ENCODE assay signal across 17 cellular contexts in genomic region chr11:3220101-3220500, GRCh38. TPM values are rescaled to one million over a fixed set of nuclear protein-coding genes. Genes with fewer than 3 reads are reported as not detected.
DNase-seq lines count a peak whose midpoint lies in the region; ATAC-seq and TF ChIP-seq lines count a peak whose summit lies in the region.
"Had no signal": no experiment of that assay in that cellular context is flagged by ENCODE, and none has a peak within 500 bp of the region (broad histone marks: within the 10 kb centered on the region; RNA-seq: fewer than 3 reads in every experiment).

No MANE protein-coding gene starts in this region.

- H4K20me1 ChIP-seq in osteoblast (ENCODE audit: insufficient read depth, low read length) = no peaks in the 10 kb centered on the region

- H3K4me1 Mint-ChIP-seq in activated CD4-positive, alpha-beta memory T cell treated with anti-CD3 and anti-CD28 coated beads, Interleukin-2, amount 10 ng/mL, durations not matched to agents 7 days and 5 days = peaks cover 7% of the 10 kb centered on the region
- peaks cover 7% of the 10 kb centered on the region for H3K4me1 Mint-ChIP-seq in activated CD4-positive, alpha-beta memory T cell treated with anti-CD3 and anti-CD28 coated beads for 36 hours (ENCODE audit: low read depth)
- H3K4me1 Mint-ChIP-seq in endodermal cell = peaks cover 2% of the 10 kb centered on the region
- H3K4me1 Mint-ChIP-seq in activated naive CD4-positive, alpha-beta T cell treated with anti-CD3 and anti-CD28 coated beads for 36 hours (ENCODE audit: low read depth) = peaks cover 12% of the 10 kb centered on the region

- no peaks in the 10 kb centered on the region for H3K36me3 Mint-ChIP-seq in activated CD4-positive, alpha-beta memory T cell treated with anti-CD3 and anti-CD28 coated beads, Interleukin-2, amount 10 ng/mL, durations not matched to agents 7 days and 5 days (ENCODE audit: low read depth)
- no peaks in the 10 kb centered on the region for H3K36me3 Mint-ChIP-seq in activated CD4-positive, alpha-beta memory T cell treated with anti-CD3 and anti-CD28 coated beads for 36 hours
- H3K36me3 Mint-ChIP-seq in endodermal cell (ENCODE audit: low read depth) = no peaks in the 10 kb centered on the region
- no peaks in the 10 kb centered on the region for H3K36me3 Mint-ChIP-seq in activated naive CD4-positive, alpha-beta T cell treated with anti-CD3 and anti-CD28 coated beads for 36 hours (ENCODE audit: low read depth)

- no peaks in the 10 kb centered on the region for H3K9me3 ChIP-seq in endodermal cell (ENCODE audit: control insufficient read depth, low read length)
- no peaks in the 10 kb centered on the region for H3K9me3 ChIP-seq in osteoblast (ENCODE audit: low read depth, low read length)

- no peak overlapping the region for H3K4me2 ChIP-seq in osteoblast (ENCODE audit: insufficient read depth, low read length)
- H3K4me2 ChIP-seq: PC-9 had no signal

- DNase-seq in activated CD4-positive, alpha-beta memory T cell treated with anti-CD3 and anti-CD28 coated beads, Interleukin-2, amount 10 ng/mL, durations not matched to agents 7 days and 5 days = peak; percentile 6
- DNase-seq in activated CD4-positive, alpha-beta memory T cell treated with anti-CD3 and anti-CD28 coated beads for 36 hours = no peak
- DNase-seq in D341Med (ENCODE audit: low spot score) (peak; percentile 29), endodermal cell (peak; percentile 42), osteoblast (ENCODE audit: insufficient read length, low spot score, missing footprints) (peak; percentile 81), SK-N-DZ (ENCODE audit: low spot score) (no peak)
- DNase-seq in activated naive CD4-positive, alpha-beta T cell treated with anti-CD3 and anti-CD28 coated beads for 36 hours = no peak
- DNase-seq in stimulated activated naive CD8-positive, alpha-beta T cell treated with anti-CD3 and anti-CD28 coated beads, Interleukin-15, Interleukin-2, amounts not matched to agents 100 U/mL and 50 U/mL, for 24 hours = no peak
- DNase-seq: NCI-H1048, NCI-H1436 treated with DMSO at 0.1 percent for 48 hours, NCI-H2081 treated with DMSO at 0.1 percent for 48 hours, NCI-H510A, NCI-H774, PC-9 had no signal

- peaks cover 4% of the 10 kb centered on the region for H3K27me3 Mint-ChIP-seq in activated CD4-positive, alpha-beta memory T cell treated with anti-CD3 and anti-CD28 coated beads, Interleukin-2, amount 10 ng/mL, durations not matched to agents 7 days and 5 days
- peaks cover 21% of the 10 kb centered on the region for H3K27me3 Mint-ChIP-seq in activated CD4-positive, alpha-beta memory T cell treated with anti-CD3 and anti-CD28 coated beads for 36 hours
- H3K27me3 Mint-ChIP-seq in endodermal cell (ENCODE audit: insufficient read depth) = peaks cover 47% of the 10 kb centered on the region
- H3K27me3 Mint-ChIP-seq in activated naive CD4-positive, alpha-beta T cell treated with anti-CD3 and anti-CD28 coated beads for 36 hours (ENCODE audit: low read depth) = peaks cover 7% of the 10 kb centered on the region

- H3K9ac ChIP-seq in endodermal cell (ENCODE audit: extremely low read depth, low read length, poor library complexity, severe bottlenecking) = no peak overlapping the region

- H3K9me3 Mint-ChIP-seq in activated CD4-positive, alpha-beta memory T cell treated with anti-CD3 and anti-CD28 coated beads, Interleukin-2, amount 10 ng/mL, durations not matched to agents 7 days and 5 days = no peaks in the 10 kb centered on the region
- no peaks in the 10 kb centered on the region for H3K9me3 Mint-ChIP-seq in activated CD4-positive, alpha-beta memory T cell treated with anti-CD3 and anti-CD28 coated beads for 36 hours
- no peaks in the 10 kb centered on the region for H3K9me3 Mint-ChIP-seq in endodermal cell
- H3K9me3 Mint-ChIP-seq in activated naive CD4-positive, alpha-beta T cell treated with anti-CD3 and anti-CD28 coated beads for 36 hours = no peaks in the 10 kb centered on the region

- peaks cover 16% of the 10 kb centered on the region for H3K27me3 ChIP-seq in endodermal cell (ENCODE audit: control insufficient read depth, insufficient read depth, low read length, poor library complexity, severe bottlenecking)
- H3K27me3 ChIP-seq in osteoblast (ENCODE audit: insufficient read depth, low read length) = peaks cover 32% of the 10 kb centered on the region

- intact Hi-C loops in activated CD4-positive, alpha-beta memory T cell treated with anti-CD3 and anti-CD28 coated beads for 36 hours (cut with micrococcal nuclease) = no loop called here
- intact Hi-C loops in activated naive CD4-positive, alpha-beta T cell treated with anti-CD3 and anti-CD28 coated beads for 36 hours (cut with micrococcal nuclease) = no loop called here

- H3K4me1 ChIP-seq in endodermal cell (ENCODE audit: control insufficient read depth, insufficient read depth, low read length) (no peaks in the 10 kb centered on the region), osteoblast (ENCODE audit: insufficient read depth, low read length) (no peaks in the 10 kb centered on the region)

- H2AFZ ChIP-seq in osteoblast (ENCODE audit: low read length) = no peak overlapping the region
- H2AFZ ChIP-seq: PC-9 had no signal

- H3K27ac Mint-ChIP-seq in activated CD4-positive, alpha-beta memory T cell treated with anti-CD3 and anti-CD28 coated beads, Interleukin-2, amount 10 ng/mL, durations not matched to agents 7 days and 5 days = no peak overlapping the region
- no peak overlapping the region for H3K27ac Mint-ChIP-seq in activated CD4-positive, alpha-beta memory T cell treated with anti-CD3 and anti-CD28 coated beads for 36 hours
- no peak overlapping the region for H3K27ac Mint-ChIP-seq in endodermal cell
- no peak overlapping the region for H3K27ac Mint-ChIP-seq in activated naive CD4-positive, alpha-beta T cell treated with anti-CD3 and anti-CD28 coated beads for 36 hours

- POLR2A ChIA-PET in activated CD4-positive, alpha-beta memory T cell treated with anti-CD3 and anti-CD28 coated beads, Interleukin-2, amount 10 ng/mL, durations not matched to agents 7 days and 5 days (lab: Charles Lee) = no interaction called here
- POLR2A ChIA-PET in activated CD4-positive, alpha-beta memory T cell treated with anti-CD3 and anti-CD28 coated beads for 36 hours (lab: Charles Lee) = no interaction called here

- ATAC-seq in stimulated activated naive CD8-positive, alpha-beta T cell treated with anti-CD3 and anti-CD28 coated beads, Interleukin-15, Interleukin-2, amounts not matched to agents 100 U/mL and 50 U/mL, for 24 hours = no peak

- H3K4me3 ChIP-seq in endodermal cell (ENCODE audit: low read length) = no peak overlapping the region
- H3K4me3 ChIP-seq in osteoblast (ENCODE audit: insufficient read depth, low read length) = no peak overlapping the region
- H3K4me3 ChIP-seq: PC-9 had no signal

- TF ChIP-seq CTCF in endodermal cell (conservative IDR thresholded peaks at IDR 0.05) (no peak), osteoblast (IDR thresholded peaks at IDR 0.05; ENCODE audit: extremely low read depth, low read depth, low read length) (no peak)

- H3K36me3 ChIP-seq in endodermal cell (ENCODE audit: control insufficient read depth, insufficient read depth, low read length) (no peaks in the 10 kb centered on the region), osteoblast (ENCODE audit: insufficient read depth, low read length) (no peaks in the 10 kb centered on the region)

- H3K4me3 Mint-ChIP-seq in activated CD4-positive, alpha-beta memory T cell treated with anti-CD3 and anti-CD28 coated beads, Interleukin-2, amount 10 ng/mL, durations not matched to agents 7 days and 5 days = no peak overlapping the region
- H3K4me3 Mint-ChIP-seq in activated CD4-positive, alpha-beta memory T cell treated with anti-CD3 and anti-CD28 coated beads for 36 hours = no peak overlapping the region
- H3K4me3 Mint-ChIP-seq in endodermal cell = no peak overlapping the region
- no peak overlapping the region for H3K4me3 Mint-ChIP-seq in activated naive CD4-positive, alpha-beta T cell treated with anti-CD3 and anti-CD28 coated beads for 36 hours

- WGBS in endodermal cell (ENCODE audit: insufficient coverage in 1 of 2, insufficient read length in 1 of 2), 2 experiments = no CpG with 5 or more reads among the region's 11 CpGs

- CTCF ChIA-PET in activated CD4-positive, alpha-beta memory T cell treated with anti-CD3 and anti-CD28 coated beads, Interleukin-2, amount 10 ng/mL, durations not matched to agents 7 days and 5 days (lab: Charles Lee) = no interaction called here
- CTCF ChIA-PET in activated CD4-positive, alpha-beta memory T cell treated with anti-CD3 and anti-CD28 coated beads for 36 hours (lab: Charles Lee) = no interaction called here
- CTCF ChIA-PET in activated naive CD4-positive, alpha-beta T cell treated with anti-CD3 and anti-CD28 coated beads for 36 hours (lab: Charles Lee) = no interaction called here

- H3K27ac ChIP-seq in endodermal cell (ENCODE audit: low read depth, low read length) = no peak overlapping the region
- H3K27ac ChIP-seq in osteoblast (ENCODE audit: low read depth, low read length) = no peak overlapping the region
- H3K27ac ChIP-seq: C4-2B, PC-9 had no signal

- H3K79me2 ChIP-seq in osteoblast (ENCODE audit: insufficient read depth, low read length) = no peaks in the 10 kb centered on the region

RNA-seq across cellular contexts. Expression of gene MRGPRG, which starts 1.5 kb away (rescaled TPM):
- total RNA-seq in activated CD4-positive, alpha-beta memory T cell treated with anti-CD3 and anti-CD28 coated beads, Interleukin-2, amount 10 ng/mL, durations not matched to agents 7 days and 5 days = not detected
- total RNA-seq in activated CD4-positive, alpha-beta memory T cell treated with anti-CD3 and anti-CD28 coated beads for 36 hours = not detected
- not detected for total RNA-seq in endodermal cell
- not detected for polyA plus RNA-seq in endodermal cell (2013, experiment 1 of 2)
- polyA plus RNA-seq in endodermal cell (2013, experiment 2 of 2) = not detected
- total RNA-seq in osteoblast = not detected in 2 replicates
- total RNA-seq in activated naive CD4-positive, alpha-beta T cell treated with anti-CD3 and anti-CD28 coated beads for 36 hours = not detected
- polyA plus RNA-seq in SK-N-DZ (2014; cell fraction: cytosol; rRNA removed) = not detected in 2 replicates
- not detected in 2 replicates for polyA plus RNA-seq in SK-N-DZ (2014; cell fraction: nucleus; rRNA removed)
- total RNA-seq: Daoy, MCF 10A, PC-9 had no signal

RNA-seq across cellular contexts. Expression of gene MRGPRE, which starts 12.1 kb away (rescaled TPM):
- total RNA-seq in activated CD4-positive, alpha-beta memory T cell treated with anti-CD3 and anti-CD28 coated beads, Interleukin-2, amount 10 ng/mL, durations not matched to agents 7 days and 5 days = not detected
- total RNA-seq in activated CD4-positive, alpha-beta memory T cell treated with anti-CD3 and anti-CD28 coated beads for 36 hours = not detected
- total RNA-seq in endodermal cell (not detected), osteoblast (under 0.01 TPM in 1 of 2 replicates, not detected in the other)
- polyA plus RNA-seq in endodermal cell (2013, experiment 1 of 2) = not detected
- not detected for polyA plus RNA-seq in endodermal cell (2013, experiment 2 of 2)
- not detected for total RNA-seq in activated naive CD4-positive, alpha-beta T cell treated with anti-CD3 and anti-CD28 coated beads for 36 hours
- not detected in 2 replicates for polyA plus RNA-seq in SK-N-DZ (2014; cell fraction: cytosol; rRNA removed)
- not detected in 2 replicates for polyA plus RNA-seq in SK-N-DZ (2014; cell fraction: nucleus; rRNA removed)
- total RNA-seq: Daoy, MCF 10A, PC-9 had no signal

RNA-seq across cellular contexts. Expression of gene OSBPL5, which starts 55.0 kb away (rescaled TPM):
- 1 to 10 TPM; 1.6 to 1.7 TPM for total RNA-seq in activated CD4-positive, alpha-beta memory T cell treated with anti-CD3 and anti-CD28 coated beads, Interleukin-2, amount 10 ng/mL, durations not matched to agents 7 days and 5 days
- 1 to 10 TPM; 4.6 to 4.7 TPM for total RNA-seq in activated CD4-positive, alpha-beta memory T cell treated with anti-CD3 and anti-CD28 coated beads for 36 hours
- 1 to 10 TPM; 1.2 to 4.8 TPM for total RNA-seq in endodermal cell
- 15.4 TPM for polyA plus RNA-seq in endodermal cell (2013, experiment 1 of 2)
- 16.4 TPM for polyA plus RNA-seq in endodermal cell (2013, experiment 2 of 2)
- total RNA-seq in osteoblast = 46.0 and 49.9 TPM in 2 replicates
- 1 to 10 TPM; 3.5 to 3.9 TPM for total RNA-seq in activated naive CD4-positive, alpha-beta T cell treated with anti-CD3 and anti-CD28 coated beads for 36 hours
- 8.8 and 13.4 TPM in 2 replicates for polyA plus RNA-seq in SK-N-DZ (2014; cell fraction: cytosol; rRNA removed)
- 54.1 and 79.0 TPM in 2 replicates for polyA plus RNA-seq in SK-N-DZ (2014; cell fraction: nucleus; rRNA removed)

Comparison
In these comparisons a context has a peak if more than half of its experiments do, and no peak if none do; other contexts are left out.
1. DNase-seq: peak in activated CD4-positive, alpha-beta memory T cell treated with anti-CD3 and anti-CD28 coated beads, Interleukin-2, amount 10 ng/mL, durations not matched to agents 7 days and 5 days (single experiment), D341Med (single experiment), endodermal cell (single experiment) and osteoblast (single experiment); none in activated CD4-positive, alpha-beta memory T cell treated with anti-CD3 and anti-CD28 coated beads for 36 hours (single experiment), activated naive CD4-positive, alpha-beta T cell treated with anti-CD3 and anti-CD28 coated beads for 36 hours (single experiment), stimulated activated naive CD8-positive, alpha-beta T cell treated with anti-CD3 and anti-CD28 coated beads, Interleukin-15, Interleukin-2, amounts not matched to agents 100 U/mL and 50 U/mL, for 24 hours (single experiment) and SK-N-DZ (single experiment).